In genomic region chr1:29973406-29973805, GRCh38 we compare ENCODE assay signal across 20 cellular contexts.
A peak's percentile ranks its signal among the peaks of the same experiment; 100 is the strongest.
DNase-seq lines count a peak whose midpoint lies in the region; ATAC-seq and TF ChIP-seq lines count a peak whose summit lies in the region.
"Had no signal": no experiment of that assay in that cellular context is flagged by ENCODE, and none has a peak within 500 bp of the region (broad histone marks: within the 10 kb centered on the region; RNA-seq: fewer than 3 reads in every experiment).

No MANE protein-coding gene starts in this region.

- no peak for TF ChIP-seq RAD21 in IMR-90 (IDR thresholded peaks at IDR 0.05; ENCODE audit: low read length)

- no peak overlapping the region for H2AK5ac ChIP-seq in IMR-90 (ENCODE audit: low read depth, low read length)
- H2AK5ac ChIP-seq in neuronal stem cell (ENCODE audit: low read depth, low read length), result no peak overlapping the region

- WGBS in IMR-90 (ENCODE audit: extremely low coverage in 2 of 2, insufficient read length in 1 of 2), 2 experiments, result 29% methylated on average over 1 of the region's 3 CpGs; no CpG with 5 or more reads in 1 of the 2 experiments
- WGBS in neuronal stem cell (ENCODE audit: extremely low coverage in 2 of 2, insufficient read length in 2 of 2, insufficient replicate concordance in 1 of 2), 2 donors, result no CpG with 5 or more reads among the region's 3 CpGs

- H3K36me3 Mint-ChIP-seq in MCF 10A (ENCODE audit: insufficient read depth, unreplicated experiment), result no peaks in the 10 kb centered on the region
- H3K36me3 Mint-ChIP-seq: naive thymus-derived CD8-positive, alpha-beta T cell had no signal

- CTCF ChIA-PET in IMR-90 (lab: Yijun Ruan, JAX), result no interaction called here
- CTCF ChIA-PET in MCF 10A (lab: Yijun Ruan, JAX), result interaction anchor here (0.7 kb wide), 1 partner anchor 378 kb away, joined by 3 read pairs; no protein-coding TSS in a partner anchor

- intact Hi-C loops in IMR-90 (cut with micrococcal nuclease) (no loop called here), MCF 10A (cut with micrococcal nuclease) (no loop called here)

- no peak overlapping the region for H3K14ac ChIP-seq in IMR-90 (replicated peaks; ENCODE audit: low read depth, low read length)
- H3K14ac ChIP-seq in neuronal stem cell (ENCODE audit: low read length), result no peak overlapping the region

- H3K27me3 ChIP-seq in IMR-90 (ENCODE audit: control insufficient read depth, insufficient read depth, low read length) (no peaks in the 10 kb centered on the region), neuronal stem cell (ENCODE audit: control insufficient read depth in 3 of 3, insufficient read depth in 3 of 3, low read depth in 1 of 3, low read length in 3 of 3) (no peaks in the 10 kb centered on the region)
- H3K27me3 ChIP-seq: colonic mucosa had no signal

- H3K9me3 Mint-ChIP-seq in MCF 10A (ENCODE audit: unreplicated experiment), result no peaks in the 10 kb centered on the region

- no peaks in the 10 kb centered on the region for H3K9me1 ChIP-seq in IMR-90 (ENCODE audit: insufficient read depth, low read length)

- H2BK20ac ChIP-seq in IMR-90 (ENCODE audit: low read depth, low read length), result peak overlapping the region; percentile 58; the same call in 1 of the 2 replicates

- H3K27ac ChIP-seq in IMR-90 (ENCODE audit: insufficient read depth, low read length) (no peak overlapping the region), neuronal stem cell (replicated peaks; ENCODE audit: low read length) (peak overlapping the region; percentile 6)
- H3K27ac ChIP-seq: breast epithelium, colonic mucosa, HL-60, suprapubic skin had no signal

- no peak overlapping the region for H3K27ac Mint-ChIP-seq in MCF 10A (ENCODE audit: low read depth, unreplicated experiment)
- H3K27ac Mint-ChIP-seq: activated T-helper 2 cell treated with anti-CD3 and anti-CD28 coated beads, Interferon-gamma antibody, Interleukin-2, Interleukin-4, amounts not matched to agents 10 μg/mL and 5 μg/mL and 100 μg/mL, durations not matched to agents 14 hours and 24 hours and 36 hours; CD8-positive, alpha-beta memory T cell; naive thymus-derived CD8-positive, alpha-beta T cell had no signal

- H4K8ac ChIP-seq in IMR-90 (ENCODE audit: low read depth in 2 of 2, low read length in 2 of 2), result no peak overlapping the region
- no peak overlapping the region for H4K8ac ChIP-seq in neuronal stem cell (ENCODE audit: low read depth, low read length)

- H3K9ac ChIP-seq in IMR-90 (ENCODE audit: low read depth, low read length) (no peak overlapping the region), neuronal stem cell (ENCODE audit: low read depth, low read length, poor library complexity) (no peak overlapping the region)

- no peak overlapping the region for H3K56ac ChIP-seq in IMR-90 (ENCODE audit: extremely low read depth, insufficient read depth, low read length)

- H3K18ac ChIP-seq in IMR-90 (ENCODE audit: low read depth, low read length) (no peak overlapping the region), neuronal stem cell (ENCODE audit: low read length) (no peak overlapping the region)

- H2AFZ ChIP-seq in IMR-90 (replicated peaks; ENCODE audit: low read length, poor library complexity), result no peak overlapping the region
- no peak overlapping the region for H2AFZ ChIP-seq in neuronal stem cell (ENCODE audit: low read length)

- TF ChIP-seq CTCF in IMR-90 (conservative IDR thresholded peaks at IDR 0.05; ENCODE audit: low read depth, low read length) (no peak), omental fat pad (IDR thresholded peaks at IDR 0.05) (no peak), MCF 10A (IDR thresholded peaks at IDR 0.05; ENCODE audit: unreplicated experiment) (no peak)

- no peak overlapping the region; the same call in 1 of the 2 replicates for H2BK120ac ChIP-seq in IMR-90 (ENCODE audit: low read depth, low read length)
- no peak overlapping the region for H2BK120ac ChIP-seq in neuronal stem cell (ENCODE audit: low read depth, low read length)

- no peak overlapping the region for H2AK9ac ChIP-seq in IMR-90 (replicated peaks; ENCODE audit: low read depth, low read length, poor library complexity)

- H3K23ac ChIP-seq in IMR-90 (ENCODE audit: low read depth, low read length) (no peak overlapping the region), neuronal stem cell (ENCODE audit: low read depth, low read length, poor library complexity) (no peak overlapping the region)

- H2BK15ac ChIP-seq in IMR-90 (ENCODE audit: low read depth, low read length), result no peak overlapping the region
- no peak overlapping the region for H2BK15ac ChIP-seq in neuronal stem cell (ENCODE audit: low read length)

- no peaks in the 10 kb centered on the region; the same call in 1 of the 2 replicates for H3K9me3 ChIP-seq in IMR-90 (ENCODE audit: control insufficient read depth, insufficient read depth, low read length)
- peaks cover 0 to 4% of the 10 kb centered on the region in 2 donors for H3K9me3 ChIP-seq in neuronal stem cell (replicated peaks in 1 of 2; ENCODE audit: control insufficient read depth in 2 of 2, insufficient read depth in 1 of 2, low read depth in 1 of 2, low read length in 2 of 2)
- H3K9me3 ChIP-seq: breast epithelium, colonic mucosa, suprapubic skin had no signal

- H3K4me2 ChIP-seq in IMR-90 (ENCODE audit: low read depth, low read length) (no peak overlapping the region), neuronal stem cell (ENCODE audit: insufficient read depth, low read length, poor library complexity, severe bottlenecking) (no peak overlapping the region)

- no TSS peak for BruUV-seq in IMR-90 (replicated peaks; lab: Mats Ljungman, UMichigan)
- no TSS peak for BruUV-seq in MCF 10A (replicated peaks; lab: Mats Ljungman, UMichigan)

- DNase-seq in EH (ENCODE audit: low read depth) (peak; percentile 17), IMR-90 (no peak), glomerular visceral epithelial cell (ENCODE audit: extremely low spot score) (peak; percentile 65), neuronal stem cell (ENCODE audit: low spot score) (no peak), HPDE6-E6E7 (ENCODE audit: extremely low spot score) (no peak), omental fat pad (ENCODE audit: low spot score) (no peak), MCF 10A (ENCODE audit: unreplicated experiment) (no peak)
- DNase-seq: activated CD4-positive, alpha-beta T cell treated with anti-CD3 and anti-CD28 coated beads for 4 hours; CD8-positive, alpha-beta memory T cell; colonic mucosa; DND-41; head of caudate nucleus; mammary epithelial cell; naive thymus-derived CD8-positive, alpha-beta T cell; NCI-H2171 treated with DMSO at 0.1 percent for 48 hours; T-helper 1 cell had no signal

- POLR2A ChIA-PET in IMR-90 (lab: Charles Lee; ENCODE audit: unreplicated experiment), result no interaction called here
- POLR2A ChIA-PET in MCF 10A (lab: Yijun Ruan, JAX), result no interaction called here

- H3K36me3 ChIP-seq in IMR-90 (ENCODE audit: control insufficient read depth, insufficient read depth, low read length) (no peaks in the 10 kb centered on the region), neuronal stem cell (replicated peaks in 1 of 2; ENCODE audit: control insufficient read depth in 2 of 2, insufficient read depth in 2 of 2, low read length in 2 of 2) (no peaks in the 10 kb centered on the region)
- H3K36me3 ChIP-seq: breast epithelium, colonic mucosa, suprapubic skin had no signal

- H2BK12ac ChIP-seq in neuronal stem cell (ENCODE audit: low read length), result no peak overlapping the region

- H3K4me1 ChIP-seq in IMR-90 (ENCODE audit: control insufficient read depth, insufficient read depth, low read length) (no peaks in the 10 kb centered on the region), neuronal stem cell (ENCODE audit: control insufficient read depth in 2 of 2, insufficient read depth in 1 of 2, low read depth in 1 of 2, low read length in 2 of 2) (peaks cover 3 to 8% of the 10 kb centered on the region in 2 donors)
- H3K4me1 ChIP-seq: breast epithelium, colonic mucosa, suprapubic skin had no signal

- in situ Hi-C loops in IMR-90 (cut with MboI; ENCODE audit: low sequenced_read_pairs), result no loop called here

- H3K79me1 ChIP-seq in IMR-90 (ENCODE audit: low read depth in 1 of 2, low read length in 2 of 2) (no peaks in the 10 kb centered on the region), neuronal stem cell (ENCODE audit: low read depth, low read length) (no peaks in the 10 kb centered on the region)

- H3K4ac ChIP-seq in IMR-90 (ENCODE audit: low read depth, low read length), result no peak overlapping the region
- no peak overlapping the region for H3K4ac ChIP-seq in neuronal stem cell (ENCODE audit: low read length)

- dilution Hi-C loops in IMR-90 (cut with HindIII; ENCODE audit: low sequenced_read_pairs, unreplicated experiment), result no loop called here

- H4K91ac ChIP-seq in IMR-90 (ENCODE audit: insufficient read depth, low read depth, low read length) (no peak overlapping the region), neuronal stem cell (ENCODE audit: low read depth, low read length, poor library complexity) (no peak overlapping the region)

- peaks cover 7% of the 10 kb centered on the region for H3K4me1 Mint-ChIP-seq in MCF 10A (ENCODE audit: insufficient read depth, unreplicated experiment)
- H3K4me1 Mint-ChIP-seq: CD8-positive, alpha-beta memory T cell; naive thymus-derived CD8-positive, alpha-beta T cell had no signal

- H4K5ac ChIP-seq in IMR-90 (ENCODE audit: low read depth, low read length), result no peak overlapping the region

- H3K27me3 Mint-ChIP-seq in MCF 10A (ENCODE audit: insufficient read depth, unreplicated experiment), result peaks cover 40% of the 10 kb centered on the region

- H3K4me3 Mint-ChIP-seq in MCF 10A (ENCODE audit: unreplicated experiment), result no peak overlapping the region
- H3K4me3 Mint-ChIP-seq: CD8-positive, alpha-beta memory T cell; naive thymus-derived CD8-positive, alpha-beta T cell had no signal

- ATAC-seq in IMR-90 (ENCODE audit: low read depth) (no peak), omental fat pad (ENCODE audit: low FRiP score) (no peak)
- ATAC-seq: naive thymus-derived CD8-positive, alpha-beta T cell had no signal

- H2BK5ac ChIP-seq in IMR-90 (ENCODE audit: low read depth, low read length, poor library complexity, severe bottlenecking) (no peak overlapping the region), neuronal stem cell (ENCODE audit: low read length) (no peak overlapping the region)

- no peak overlapping the region for H3K4me3 ChIP-seq in IMR-90 (ENCODE audit: insufficient read depth, low read depth, low read length)
- no peak overlapping the region for H3K4me3 ChIP-seq in neuronal stem cell (ENCODE audit: low read length in 2 of 2)
- H3K4me3 ChIP-seq: breast epithelium, colonic mucosa, suprapubic skin had no signal

- TF ChIP-seq POLR2A in IMR-90 (IDR thresholded peaks at IDR 0.05; ENCODE audit: low read depth, low read length), result no peak

- no peaks in the 10 kb centered on the region for H4K20me1 ChIP-seq in IMR-90 (ENCODE audit: insufficient read depth, low read length)

TF ChIP-seq in IMR-90, 13 proteins besides CTCF, POLR2A, EP300 and RAD21 (continues in another document):
- no peak for TF ChIP-seq CEBPB (IDR thresholded peaks at IDR 0.05; ENCODE audit: low read depth, low read length)
- TF ChIP-seq MAZ (IDR thresholded peaks at IDR 0.05; ENCODE audit: borderline replicate concordance, low read depth, low read length), result no peak
- no peak for TF ChIP-seq MAFK (IDR thresholded peaks at IDR 0.05; ENCODE audit: low read depth, low read length)
- no peak for TF ChIP-seq SMC3 (IDR thresholded peaks at IDR 0.05; ENCODE audit: low read depth, low read length)
- no peak for TF ChIP-seq CHD1 (IDR thresholded peaks at IDR 0.05; ENCODE audit: low read depth, low read length)
- no peak for TF ChIP-seq RFX5 (IDR thresholded peaks at IDR 0.05; ENCODE audit: low read depth, low read length)

Comparison
In these comparisons a context has a peak if more than half of its experiments do, and no peak if none do; other contexts are left out.
1. DNase-seq: peak in EH (single experiment) and glomerular visceral epithelial cell (single experiment); none in IMR-90 (single experiment), neuronal stem cell (single experiment), HPDE6-E6E7 (single experiment), omental fat pad (single experiment) and MCF 10A (single experiment).